Comparison of ENCODE assay signal across 2 cellular contexts in genomic region chr15:25839638-25840156, GRCh38.
A peak's percentile ranks its signal among the peaks of the same experiment; 100 is the strongest.
TF ChIP-seq lines count a peak whose summit lies in the region.

No MANE protein-coding gene starts in this region.

TF ChIP-seq in IMR-90, 13 proteins besides CTCF, POLR2A, EP300 and RAD21:
- TF ChIP-seq MAZ (IDR thresholded peaks at IDR 0.05; ENCODE audit: borderline replicate concordance, low read depth, low read length) (no peak), CEBPB (IDR thresholded peaks at IDR 0.05; ENCODE audit: low read depth, low read length) (no peak), RFX5 (IDR thresholded peaks at IDR 0.05; ENCODE audit: low read depth, low read length) (no peak), RCOR1 (IDR thresholded peaks at IDR 0.05; ENCODE audit: insufficient replicate concordance, low read length) (no peak), NFE2L2 (IDR thresholded peaks at IDR 0.05; ENCODE audit: low read depth, low read length) (no peak), SMC3 (IDR thresholded peaks at IDR 0.05; ENCODE audit: low read depth, low read length) (no peak), MXI1 (IDR thresholded peaks at IDR 0.05; ENCODE audit: borderline replicate concordance, low read depth, low read length) (no peak), MAFK (IDR thresholded peaks at IDR 0.05; ENCODE audit: low read depth, low read length) (no peak), FOS (IDR thresholded peaks at IDR 0.05; ENCODE audit: low read depth, low read length) (no peak), BHLHE40 (IDR thresholded peaks at IDR 0.05; ENCODE audit: low read depth, low read length) (no peak), ELK1 (IDR thresholded peaks at IDR 0.05; ENCODE audit: borderline replicate concordance, low read depth, low read length) (no peak), USF2 (IDR thresholded peaks at IDR 0.05; ENCODE audit: low read depth, low read length) (no peak), CHD1 (IDR thresholded peaks at IDR 0.05; ENCODE audit: low read depth, low read length) (no peak)

TF ChIP-seq in K562, 482 proteins besides CTCF, POLR2A, EP300 and RAD21:
- no peak for TF ChIP-seq TCF3 (CRISPR knock-in tag; IDR thresholded peaks at IDR 0.05)
- TF ChIP-seq WHSC1 (IDR thresholded peaks at IDR 0.05; ENCODE audit: low read length) = no peak
- TF ChIP-seq NRF1 (conservative IDR thresholded peaks at IDR 0.05 in 1 of 2, IDR thresholded peaks at IDR 0.05 in 1 of 2) = peak; percentile 50 to 58; a peak in 3 of 4 replicates
- no peak for TF ChIP-seq PML (IDR thresholded peaks at IDR 0.05; ENCODE audit: low read length)
TF ChIP-seq in K562: peak in this region for 1.
